ENCODE assay signal across 8 cellular contexts in genomic region chr21:38853421-38853919, GRCh38. TPM values are rescaled to one million over a fixed set of nuclear protein-coding genes. Genes with fewer than 3 reads are reported as not detected.
DNase-seq lines count a peak whose midpoint lies in the region; ATAC-seq, FAIRE-seq and TF ChIP-seq lines count a peak whose summit lies in the region.

No MANE protein-coding gene starts in this region.

- no peaks in the 10 kb centered on the region for H3K36me3 Mint-ChIP-seq in CD14-positive monocyte

- H3K27ac ChIP-seq in endothelial cell of umbilical vein (ENCODE audit: insufficient read depth, low read depth, low read length) (peak overlapping the region; percentile 73), upper lobe of right lung (no peak overlapping the region)

- CTCF ChIA-PET in endothelial cell of umbilical vein (lab: Charles Lee), result interaction anchor here (0.7 to 1.5 kb wide), 3 partner anchors 20 to 119 kb away, joined by 3 to 5 read pairs (median 3); no protein-coding TSS in a partner anchor

- ATAC-seq in upper lobe of right lung (peak; percentile 64), HG03045 (IDR thresholded peaks at IDR 0.05; ENCODE audit: unreplicated experiment) (no peak)

- peaks cover 0 to 5% (median 0%) of the 10 kb centered on the region in 7 donors for H3K9me3 Mint-ChIP-seq in CD14-positive monocyte

- H3K4me3 ChIP-seq in endothelial cell of umbilical vein (replicated peaks in 1 of 3; ENCODE audit: insufficient read depth in 1 of 3, low read depth in 1 of 3, low read length in 3 of 3) (no peak overlapping the region), upper lobe of right lung (no peak overlapping the region)

- TF ChIP-seq CTCF in CD14-positive monocyte (IDR thresholded peaks at IDR 0.05), result no peak
- no peak for TF ChIP-seq CTCF in endothelial cell of umbilical vein (IDR thresholded peaks at IDR 0.05; ENCODE audit: extremely low read depth in 1 of 2, insufficient read depth in 1 of 2, low read depth in 1 of 2, low read length in 2 of 2)
- no peak for TF ChIP-seq CTCF in upper lobe of right lung (IDR thresholded peaks at IDR 0.05)

- H3K27me3 ChIP-seq in endothelial cell of umbilical vein (ENCODE audit: control insufficient read depth in 2 of 2, insufficient read depth in 2 of 2, low read length in 2 of 2) (no peaks in the 10 kb centered on the region), upper lobe of right lung (no peaks in the 10 kb centered on the region)

- H3K27me3 Mint-ChIP-seq in CD14-positive monocyte (ENCODE audit: low read depth in 3 of 3), result peaks cover 1 to 8% (median 3%) of the 10 kb centered on the region in 3 donors

- no peak overlapping the region for H3K27ac Mint-ChIP-seq in CD14-positive monocyte

- TF ChIP-seq POLR2A in endothelial cell of umbilical vein (IDR thresholded peaks at IDR 0.05; ENCODE audit: low read depth, low read length), result no peak

- H2AFZ ChIP-seq in endothelial cell of umbilical vein (ENCODE audit: low read depth, low read length), result no peak overlapping the region

- H3K4me2 ChIP-seq in endothelial cell of umbilical vein (ENCODE audit: insufficient read depth, low read length), result no peak overlapping the region

- H3K4me3 Mint-ChIP-seq in CD14-positive monocyte, result no peak overlapping the region

- no peaks in the 10 kb centered on the region for H4K20me1 ChIP-seq in endothelial cell of umbilical vein (replicated peaks; ENCODE audit: control insufficient read depth, extremely low read depth, insufficient read depth, low read length)

- peak; percentile 88 for FAIRE-seq in endothelial cell of umbilical vein (lab: Jason Lieb, UNC)

- no TSS peak for BruUV-seq in endothelial cell of umbilical vein (replicated peaks; lab: Mats Ljungman, UMichigan)

- H3K4me1 ChIP-seq in endothelial cell of umbilical vein (ENCODE audit: control insufficient read depth, extremely low read depth, insufficient read depth, low read length), result peaks cover 41% of the 10 kb centered on the region
- H3K4me1 ChIP-seq in upper lobe of right lung, result no peaks in the 10 kb centered on the region

- H3K9me3 ChIP-seq in endothelial cell of umbilical vein (replicated peaks; ENCODE audit: control insufficient read depth, insufficient read depth, low read length), result no peaks in the 10 kb centered on the region
- H3K9me3 ChIP-seq in upper lobe of right lung, result no peaks in the 10 kb centered on the region

- dilution Hi-C loops in endothelial cell of umbilical vein (cut with MboI; ENCODE audit: extremely low pct_ligation_motif_present, low sequenced_read_pairs), result no loop called here

- H3K4me1 Mint-ChIP-seq in CD14-positive monocyte, result peaks cover 13% of the 10 kb centered on the region

- intact Hi-C loops in CD14-positive monocyte (cut with micrococcal nuclease), result no loop called here
- intact Hi-C loops in endothelial cell of umbilical vein (cut with micrococcal nuclease), result loop anchor here (1.0 kb wide), 3 partner anchors 42 to 140 kb away; partner anchors contain the start of gene ETS2
- intact Hi-C loops in upper lobe of right lung (cut with DNase I), result no loop called here

- no peaks in the 10 kb centered on the region for H3K36me3 ChIP-seq in endothelial cell of umbilical vein (ENCODE audit: control insufficient read depth in 2 of 2, extremely low read depth in 1 of 2, insufficient read depth in 2 of 2, low read length in 2 of 2)
- H3K36me3 ChIP-seq in upper lobe of right lung, result no peaks in the 10 kb centered on the region

- DNase-seq in CD14-positive monocyte (ENCODE audit: low spot score) (peak; percentile 80), GOT3 (lab: John Stamatoyannopoulos, UW) (peak; percentile 18), NCI-H1092 treated with DMSO at 0.1 percent for 48 hours (lab: John Stamatoyannopoulos, UW) (peak; percentile 87), endothelial cell of umbilical vein (ENCODE audit: low read depth, low spot score) (peak; percentile 88), upper lobe of right lung (no peak), KG1 (lab: John Stamatoyannopoulos, UW) (no peak), Kasumi-1 (lab: John Stamatoyannopoulos, UW) (no peak)

- POLR2A ChIA-PET in endothelial cell of umbilical vein (lab: Charles Lee), result no interaction called here

- no peaks in the 10 kb centered on the region for H3K9me1 ChIP-seq in endothelial cell of umbilical vein (replicated peaks; ENCODE audit: control insufficient read depth, extremely low read depth, insufficient read depth, low read length)

- H3K79me2 ChIP-seq in endothelial cell of umbilical vein (ENCODE audit: control insufficient read depth, insufficient read depth, low read length), result no peaks in the 10 kb centered on the region

- H3K9ac ChIP-seq in endothelial cell of umbilical vein (replicated peaks; ENCODE audit: extremely low read depth, insufficient read depth, low read length), result no peak overlapping the region

TF ChIP-seq in endothelial cell of umbilical vein, 7 proteins besides CTCF, POLR2A, EP300 and RAD21:
- TF ChIP-seq GATA2 (IDR thresholded peaks at IDR 0.05; ENCODE audit: insufficient read depth, insufficient read length, low read depth, low read length), result peak; percentile 97
- TF ChIP-seq EZH2 (IDR thresholded peaks at IDR 0.05; ENCODE audit: borderline replicate concordance, low read depth, low read length, severe bottlenecking), result no peak
- TF ChIP-seq MAX (IDR thresholded peaks at IDR 0.05; ENCODE audit: insufficient read depth, insufficient read length), result no peak
- TF ChIP-seq MYC (IDR thresholded peaks at IDR 0.05; ENCODE audit: low read depth, low read length), result no peak
- peak; percentile 77 for TF ChIP-seq JUN (IDR thresholded peaks at IDR 0.05; ENCODE audit: borderline replicate concordance, insufficient read depth, insufficient read length, low read depth)
- peak; percentile 85 for TF ChIP-seq POLR2AphosphoS5 (IDR thresholded peaks at IDR 0.05; ENCODE audit: insufficient read depth, low read depth, low read length)
- TF ChIP-seq FOS (IDR thresholded peaks at IDR 0.05; ENCODE audit: borderline replicate concordance, insufficient read depth, low read length), result peak; percentile 73

RNA-seq across cellular contexts. Expression of gene ETS2, which starts 47.7 kb away (rescaled TPM):
- 10 to 100 TPM; 54.2 to 59.5 TPM for polyA plus RNA-seq in CD14-positive monocyte
- total RNA-seq in endothelial cell of umbilical vein, result 42.1 and 54.5 TPM in 2 replicates
- polyA plus RNA-seq in endothelial cell of umbilical vein, result 14.3 and 16.3 TPM in 2 replicates
- 19.5 and 21.1 TPM in 2 replicates for polyA plus RNA-seq in endothelial cell of umbilical vein (2011; cell fraction: cytosol; rRNA removed)
- polyA plus RNA-seq in endothelial cell of umbilical vein (2011; cell fraction: nucleus; rRNA removed), result 38.9 and 39.4 TPM in 2 replicates
- polyA plus RNA-seq in endothelial cell of umbilical vein (2012), result 21.6 and 28.1 TPM in 2 replicates
- 22.2 and 22.3 TPM in 2 replicates for polyA minus RNA-seq in endothelial cell of umbilical vein
- 22.4 TPM for polyA minus RNA-seq in endothelial cell of umbilical vein (2011; cell fraction: cytosol; rRNA and poly(A)+ RNA removed)
- polyA minus RNA-seq in endothelial cell of umbilical vein (2011; cell fraction: nucleus; rRNA and poly(A)+ RNA removed), result 17.9 and 19.1 TPM in 2 replicates
- 195 TPM for total RNA-seq in upper lobe of right lung

Comparison
In these comparisons a context has a peak if more than half of its experiments do, and no peak if none do; other contexts are left out.
1. DNase-seq: peak in CD14-positive monocyte (single experiment), GOT3 (single experiment), NCI-H1092 treated with DMSO at 0.1 percent for 48 hours (single experiment) and endothelial cell of umbilical vein (single experiment); none in upper lobe of right lung (single experiment), KG1 (single experiment) and Kasumi-1 (0 of 2).